ENCODE assay signal across 2 cellular contexts in genomic region chr2:111999809-112000208, GRCh38.
TF ChIP-seq lines count a peak whose summit lies in the region.

No MANE protein-coding gene starts in this region.

TF ChIP-seq in GM12891, 5 proteins besides CTCF, POLR2A, EP300 and RAD21 (continued from another document):
- TF ChIP-seq PAX5 (IDR thresholded peaks at IDR 0.05; ENCODE audit: insufficient read depth, low read length, severe bottlenecking): no peak
- TF ChIP-seq POU2F2 (IDR thresholded peaks at IDR 0.05; ENCODE audit: low read depth, low read length): no peak

TF ChIP-seq in K562, 482 proteins besides CTCF, POLR2A, EP300 and RAD21 (continued from another document):
- TF ChIP-seq ZZZ3 (IDR thresholded peaks at IDR 0.05): no peak
- no peak for TF ChIP-seq CHD7 (IDR thresholded peaks at IDR 0.05; ENCODE audit: low read depth, low read length)
- TF ChIP-seq SPI1 (IDR thresholded peaks at IDR 0.05; ENCODE audit: borderline replicate concordance, low read depth, low read length): no peak
- 0 out of 2 replicates have a peak, but pooled peaks have one; percentile 26 for TF ChIP-seq TRIM28 (IDR thresholded peaks at IDR 0.05)
- TF ChIP-seq PTTG1 (tag; IDR thresholded peaks at IDR 0.05; ENCODE audit: low read depth): no peak
- TF ChIP-seq E2F1 (CRISPR knock-in tag; IDR thresholded peaks at IDR 0.05): no peak
- TF ChIP-seq NBN (IDR thresholded peaks at IDR 0.05; ENCODE audit: low read depth): no peak
- TF ChIP-seq KLF6 (CRISPR knock-in tag; IDR thresholded peaks at IDR 0.05; ENCODE audit: borderline replicate concordance): no peak
- TF ChIP-seq NR2C1 (IDR thresholded peaks at IDR 0.05): no peak
- TF ChIP-seq NR2C1 (tag; IDR thresholded peaks at IDR 0.05): no peak
- TF ChIP-seq ZNF717 (CRISPR knock-in tag; IDR thresholded peaks at IDR 0.05): no peak
- no peak for TF ChIP-seq E2F5 (CRISPR knock-in tag; IDR thresholded peaks at IDR 0.05)
- no peak for TF ChIP-seq BCOR (IDR thresholded peaks at IDR 0.05)
TF ChIP-seq in K562: peak in this region for 2.
